34 cellular contexts compared by ENCODE assay signal in the genomic region with DNA sequence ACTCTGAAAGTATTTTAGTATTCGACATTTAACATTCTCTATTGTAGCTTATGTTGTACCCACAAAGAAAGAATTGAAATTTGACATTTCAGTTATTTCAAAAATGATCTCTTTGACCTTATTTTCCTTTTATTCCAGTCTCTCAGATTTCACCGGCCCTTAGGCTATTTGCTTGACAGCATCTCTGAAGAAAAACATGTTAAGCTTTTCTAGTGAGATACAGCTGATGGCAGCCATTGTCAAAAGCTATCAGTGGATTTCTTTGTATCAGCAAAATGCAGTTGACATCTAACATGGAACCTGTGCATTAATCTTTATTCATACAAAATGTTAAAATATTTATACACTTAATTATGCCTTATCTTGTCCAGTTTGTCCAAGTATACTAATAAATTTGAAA. TPM values are rescaled to one million over a fixed set of nuclear protein-coding genes. Genes with fewer than 3 reads are reported as not detected.
"Had no signal": no experiment of that assay in that cellular context is flagged by ENCODE, and none has a peak within 500 bp of the region (broad histone marks: within the 10 kb centered on the region; RNA-seq: fewer than 3 reads in every experiment).

No MANE protein-coding gene starts in this region.

- H3K4me2 ChIP-seq: neural progenitor cell, smooth muscle cell had no signal

- H3K27me3 ChIP-seq: neural progenitor cell, ovary, spleen, stomach, thyroid gland, tibial nerve, upper lobe of left lung, vagina had no signal

- H3K4me3 ChIP-seq: neural progenitor cell, ovary, psoas muscle, skin epidermis, smooth muscle cell, spleen, stomach, thoracic aorta, thyroid gland, tibial nerve, upper lobe of left lung, vagina had no signal

- H3K27me3 Mint-ChIP-seq: naive thymus-derived CD8-positive, alpha-beta T cell; natural killer cell treated with Interleukin-12 subunit alpha and Interleukin-12 subunit beta and Interleukin-15 and Interleukin-18, amount 100 ng/mL, for 72 hours; progenitor cell of endocrine pancreas; stimulated activated memory B cell treated with anti-CD40 and anti-IgM and Interleukin-4, amounts not matched to agents 10 μg/mL and 1 μg/mL and 100 μg/mL, for 72 hours; stimulated activated naive CD8-positive, alpha-beta T cell treated with anti-CD3 and anti-CD28 coated beads, Interleukin-15, Interleukin-2, amounts not matched to agents 100 ng/mL and 50 ng/mL, for 24 hours had no signal

- H3K9me3 ChIP-seq: ovary, psoas muscle, spleen, stomach, thoracic aorta, thyroid gland, tibial nerve, upper lobe of left lung, vagina had no signal

- DNase-seq: naive thymus-derived CD8-positive, alpha-beta T cell; nephron progenitor cell; occipital lobe; ovary; posterior cingulate gyrus; psoas muscle; right cardiac atrium; spleen; stimulated activated CD4-positive, alpha-beta T cell treated with anti-CD3 and anti-CD28 coated beads, Interleukin-12 subunit alpha, Interleukin-12 subunit beta, amount 100 ng/mL, for 4 hours; stimulated activated CD4-positive, alpha-beta T cell treated with anti-CD3 and anti-CD28 coated beads, Interleukin-1b, Interleukin-23, amount 100 ng/mL, for 48 hours; stimulated activated CD4-positive, alpha-beta T cell treated with anti-CD3 and anti-CD28 coated beads, Interleukin-4, amount 100 ng/mL, for 1 hour; stimulated activated CD4-positive, alpha-beta T cell treated with anti-CD3 and anti-CD28 coated beads, Interleukin-4, amount 100 ng/mL, for 4 hours; stimulated activated CD8-positive, alpha-beta memory T cell treated with anti-CD3 and anti-CD28 coated beads, Interleukin-4, amount 100 ng/mL, for 48 hours; stimulated activated naive CD4-positive, alpha-beta T cell; stomach; thyroid gland; upper lobe of left lung had no signal

- H3K27ac ChIP-seq: neural progenitor cell, ovary, parathyroid adenoma, psoas muscle, skin epidermis, spleen, stomach, thoracic aorta, thyroid gland, tibial nerve, upper lobe of left lung, vagina had no signal

- H3K79me2 ChIP-seq: parathyroid adenoma had no signal

- H3K4me3 Mint-ChIP-seq: naive thymus-derived CD8-positive, alpha-beta T cell; natural killer cell treated with Interleukin-12 subunit alpha and Interleukin-12 subunit beta and Interleukin-15 and Interleukin-18, amount 100 ng/mL, for 72 hours; nephron progenitor cell; neural progenitor cell; stimulated activated memory B cell treated with anti-CD40 and anti-IgM and Interleukin-4, amounts not matched to agents 10 μg/mL and 1 μg/mL and 100 μg/mL, for 72 hours; stimulated activated naive CD8-positive, alpha-beta T cell treated with anti-CD3 and anti-CD28 coated beads, Interleukin-15, Interleukin-2, amounts not matched to agents 100 ng/mL and 50 ng/mL, for 24 hours had no signal

- H3K27ac Mint-ChIP-seq: natural killer cell treated with Interleukin-12 subunit alpha and Interleukin-12 subunit beta and Interleukin-15 and Interleukin-18, amount 100 ng/mL, for 72 hours; nephron progenitor cell; neural progenitor cell; stimulated activated memory B cell treated with anti-CD40 and anti-IgM and Interleukin-4, amounts not matched to agents 10 μg/mL and 1 μg/mL and 100 μg/mL, for 72 hours; stimulated activated naive CD8-positive, alpha-beta T cell treated with anti-CD3 and anti-CD28 coated beads, Interleukin-15, Interleukin-2, amounts not matched to agents 100 ng/mL and 50 ng/mL, for 24 hours had no signal

- H3K9me3 Mint-ChIP-seq: naive thymus-derived CD8-positive, alpha-beta T cell; natural killer cell treated with Interleukin-12 subunit alpha and Interleukin-12 subunit beta and Interleukin-15 and Interleukin-18, amount 100 ng/mL, for 72 hours; nephron progenitor cell; neural progenitor cell; stimulated activated memory B cell treated with anti-CD40 and anti-IgM and Interleukin-4, amounts not matched to agents 10 μg/mL and 1 μg/mL and 100 μg/mL, for 72 hours; stimulated activated naive CD8-positive, alpha-beta T cell treated with anti-CD3 and anti-CD28 coated beads, Interleukin-15, Interleukin-2, amounts not matched to agents 100 ng/mL and 50 ng/mL, for 24 hours had no signal

- H3K4me1 Mint-ChIP-seq: naive thymus-derived CD8-positive, alpha-beta T cell; neural progenitor cell; stimulated activated memory B cell treated with anti-CD40 and anti-IgM and Interleukin-4, amounts not matched to agents 10 μg/mL and 1 μg/mL and 100 μg/mL, for 72 hours had no signal

- FAIRE-seq: urothelium cell line had no signal

- H2AFZ ChIP-seq: neural progenitor cell, parathyroid adenoma had no signal

- H3K36me3 ChIP-seq: ovary had no signal

- ATAC-seq: naive thymus-derived CD8-positive, alpha-beta T cell; natural killer cell treated with Interleukin-12 subunit alpha and Interleukin-12 subunit beta and Interleukin-15 and Interleukin-18, amount 100 ng/mL, for 72 hours; psoas muscle; right cardiac atrium; sciatic nerve; stimulated activated memory B cell treated with anti-CD40 and anti-IgM and Interleukin-4, amounts not matched to agents 10 μg/mL and 1 μg/mL and 100 μg/mL, for 72 hours had no signal

- H3K9ac ChIP-seq: neural progenitor cell, parathyroid adenoma had no signal

- H3K4me1 ChIP-seq: neural progenitor cell, parathyroid adenoma, psoas muscle, spleen, stomach, thyroid gland, tibial nerve, upper lobe of left lung, vagina had no signal

RNA-seq across cellular contexts. Expression of a gene that starts 16.7 kb away (rescaled TPM):
- total RNA-seq: naive thymus-derived CD8-positive, alpha-beta T cell; natural killer cell treated with Interleukin-12 subunit alpha and Interleukin-12 subunit beta and Interleukin-15 and Interleukin-18, amount 100 ng/mL, for 72 hours; occipital lobe; osteoblast; ovary; progenitor cell of endocrine pancreas; psoas muscle; renal cortical epithelial cell; right cardiac atrium; sciatic nerve; smooth muscle cell; spleen; stomach; subcutaneous adipose tissue; thyroid gland; ureter had no signal
- polyA plus RNA-seq: naive thymus-derived CD8-positive, alpha-beta T cell; psoas muscle; right cardiac atrium; smooth muscle cell; spleen; stomach had no signal

RNA-seq across cellular contexts. Expression of a gene that starts 23.6 kb away (rescaled TPM):
- total RNA-seq: naive thymus-derived CD8-positive, alpha-beta T cell; osteoblast; sciatic nerve; smooth muscle cell; subcutaneous adipose tissue; ureter had no signal
- polyA plus RNA-seq: naive thymus-derived CD8-positive, alpha-beta T cell had no signal
